2 cellular contexts compared by ENCODE assay signal in genomic region chr16:4850211-4850610, GRCh38.
TF ChIP-seq lines count a peak whose summit lies in the region.

No MANE protein-coding gene starts in this region.

TF ChIP-seq in IMR-90, 13 proteins besides CTCF, POLR2A, EP300 and RAD21:
- TF ChIP-seq MAFK (IDR thresholded peaks at IDR 0.05; ENCODE audit: low read depth, low read length) (no peak), CEBPB (IDR thresholded peaks at IDR 0.05; ENCODE audit: low read depth, low read length) (no peak), RCOR1 (IDR thresholded peaks at IDR 0.05; ENCODE audit: insufficient replicate concordance, low read length) (no peak), BHLHE40 (IDR thresholded peaks at IDR 0.05; ENCODE audit: low read depth, low read length) (no peak), USF2 (IDR thresholded peaks at IDR 0.05; ENCODE audit: low read depth, low read length) (no peak), MXI1 (IDR thresholded peaks at IDR 0.05; ENCODE audit: borderline replicate concordance, low read depth, low read length) (no peak)

TF ChIP-seq in endothelial cell of umbilical vein, 7 proteins besides CTCF, POLR2A, EP300 and RAD21:
- TF ChIP-seq GATA2 (IDR thresholded peaks at IDR 0.05; ENCODE audit: insufficient read depth, insufficient read length, low read depth, low read length) (no peak), EZH2 (IDR thresholded peaks at IDR 0.05; ENCODE audit: borderline replicate concordance, low read depth, low read length, severe bottlenecking) (no peak), FOS (IDR thresholded peaks at IDR 0.05; ENCODE audit: borderline replicate concordance, insufficient read depth, low read length) (no peak), MYC (IDR thresholded peaks at IDR 0.05; ENCODE audit: low read depth, low read length) (no peak), MAX (IDR thresholded peaks at IDR 0.05; ENCODE audit: insufficient read depth, insufficient read length) (no peak), POLR2AphosphoS5 (IDR thresholded peaks at IDR 0.05; ENCODE audit: insufficient read depth, low read depth, low read length) (no peak)
